21 cellular contexts compared by ENCODE assay signal in the genomic region with DNA sequence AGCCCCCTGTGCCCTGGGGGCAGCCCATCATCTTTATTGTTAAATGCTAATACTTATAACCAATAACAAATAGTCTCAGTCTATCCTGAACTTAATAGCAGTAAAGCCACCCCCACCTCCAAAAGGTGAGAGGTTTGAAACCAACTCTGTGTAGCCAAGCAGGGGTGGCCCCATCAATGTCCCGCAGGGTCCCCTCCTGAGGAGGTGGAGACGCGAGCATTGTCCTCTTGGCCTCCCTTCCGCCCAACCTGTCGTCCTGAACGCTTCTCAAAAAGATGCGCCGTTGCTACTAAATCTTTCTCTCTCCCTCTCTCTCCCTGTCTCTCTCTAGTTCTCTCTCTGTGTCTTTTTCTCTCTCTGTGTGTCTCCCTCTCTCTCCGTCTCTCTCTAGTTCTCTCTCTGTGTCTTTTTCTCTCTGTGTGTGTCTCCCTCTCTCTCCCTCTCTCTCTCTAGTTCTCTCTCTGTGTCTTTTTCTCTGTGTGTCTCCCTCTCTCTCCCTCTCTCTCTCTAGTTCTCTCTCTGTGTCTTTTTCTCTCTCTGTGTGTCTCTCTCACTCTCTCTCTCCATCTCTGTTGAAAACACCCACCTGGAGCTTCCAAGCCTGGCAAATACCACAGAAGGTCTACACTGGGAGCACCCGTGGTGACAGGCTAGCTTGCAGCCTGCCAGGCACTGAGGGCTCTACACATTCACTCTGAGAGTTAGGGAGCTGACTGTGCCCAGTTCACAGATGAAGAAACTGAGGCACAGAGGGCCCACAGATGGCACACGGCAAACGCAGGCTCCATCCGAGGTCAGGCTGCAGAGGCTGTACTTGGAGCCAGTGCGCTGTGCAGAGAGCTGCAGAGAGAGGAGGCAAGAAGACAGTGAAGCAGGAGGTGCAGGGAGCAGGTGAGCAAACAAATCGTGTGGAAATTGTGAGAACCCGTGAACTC.
"Had no signal": no experiment of that assay in that cellular context is flagged by ENCODE, and none has a peak within 500 bp of the region (broad histone marks: within the 10 kb centered on the region; RNA-seq: fewer than 3 reads in every experiment).

No MANE protein-coding gene starts in this region.

- H3K4me1 ChIP-seq: prostate gland had no signal

- H3K9me3 ChIP-seq: body of pancreas, prostate gland, uterus had no signal

- H3K27me3 Mint-ChIP-seq: activated CD4-positive, alpha-beta T cell treated with anti-CD3 and anti-CD28 coated beads, Interleukin-2, amount 10 ng/mL, durations not matched to agents 7 days and 5 days; activated naive CD8-positive, alpha-beta T cell treated with anti-CD3 and anti-CD28 coated beads, Interleukin-2, amount 50 U/mL, for 24 hours; stimulated activated naive CD8-positive, alpha-beta T cell treated with anti-CD3 and anti-CD28 coated beads, Interleukin-15, amount 100 ng/mL, for 72 hours had no signal

- H3K4me1 Mint-ChIP-seq: activated CD4-positive, alpha-beta T cell treated with anti-CD3 and anti-CD28 coated beads, Interleukin-2, amount 10 ng/mL, durations not matched to agents 7 days and 5 days; activated naive CD8-positive, alpha-beta T cell treated with anti-CD3 and anti-CD28 coated beads, Interleukin-2, amount 50 U/mL, for 24 hours; stimulated activated naive CD8-positive, alpha-beta T cell treated with anti-CD3 and anti-CD28 coated beads, Interleukin-15, amount 100 ng/mL, for 72 hours had no signal

- H3K4me3 ChIP-seq: body of pancreas, cardiac muscle cell, gastroesophageal sphincter, prostate gland, tibial artery, uterus had no signal

- FAIRE-seq: TTC549 had no signal

- H3K27ac ChIP-seq: body of pancreas, cardiac muscle cell, epithelial cell of prostate, gastroesophageal sphincter, prostate gland, uterus, WERI-Rb-1 had no signal

- DNase-seq: activated CD4-positive, alpha-beta T cell treated with anti-CD3 and anti-CD28 coated beads, Interleukin-2, amount 10 ng/mL, durations not matched to agents 7 days and 5 days; activated CD4-positive, CD25-positive, alpha-beta regulatory T cell treated with anti-CD3 and anti-CD28 coated beads, Interleukin-2, amount 50 U/mL, for 72 hours; activated CD8-positive, alpha-beta T cell treated with anti-CD3 and anti-CD28 coated beads, Interleukin-2, amount 10 ng/mL, durations not matched to agents 7 days and 5 days; activated gamma-delta T cell; activated naive CD4-positive, alpha-beta T cell treated with anti-CD3 and anti-CD28 coated beads, Interleukin-2, amount 50 U/mL, for 16 hours; activated naive CD8-positive, alpha-beta T cell treated with anti-CD3 and anti-CD28 coated beads, Interleukin-2, amount 50 U/mL, for 24 hours; body of pancreas; head of caudate nucleus; left ventricle myocardium superior; mammary epithelial cell; stimulated activated CD4-positive, alpha-beta T cell treated with anti-CD3 and anti-CD28 coated beads, Interleukin-12 subunit alpha, Interleukin-12 subunit beta, amount 100 ng/mL, for 4 hours; stimulated activated naive CD8-positive, alpha-beta T cell treated with anti-CD3 and anti-CD28 coated beads, Interleukin-15, amount 100 ng/mL, for 72 hours; uterus; WERI-Rb-1 had no signal

- H3K4me3 Mint-ChIP-seq: activated CD4-positive, alpha-beta T cell treated with anti-CD3 and anti-CD28 coated beads, Interleukin-2, amount 10 ng/mL, durations not matched to agents 7 days and 5 days; activated CD8-positive, alpha-beta T cell treated with anti-CD3 and anti-CD28 coated beads, Interleukin-2, amount 10 ng/mL, durations not matched to agents 7 days and 5 days; activated naive CD8-positive, alpha-beta T cell treated with anti-CD3 and anti-CD28 coated beads, Interleukin-2, amount 50 U/mL, for 24 hours; activated T-helper 1 cell treated with anti-CD3 and anti-CD28 coated beads, Interleukin-12 subunit alpha, Interleukin-12 subunit beta, Interleukin-2, Interleukin-4 antibody, amounts not matched to agents 30 ng/mL and 10 ng/mL and 1 ng/mL, durations not matched to agents 14 hours and 24 hours and 36 hours; stimulated activated naive CD8-positive, alpha-beta T cell treated with anti-CD3 and anti-CD28 coated beads, Interleukin-15, amount 100 ng/mL, for 72 hours had no signal

- ATAC-seq: activated CD8-positive, alpha-beta T cell treated with anti-CD3 and anti-CD28 coated beads, Interleukin-2, amount 10 ng/mL, durations not matched to agents 7 days and 5 days; activated naive CD8-positive, alpha-beta T cell treated with anti-CD3 and anti-CD28 coated beads, Interleukin-2, amount 50 U/mL, for 24 hours; body of pancreas; gastroesophageal sphincter; left ventricle myocardium superior; stimulated activated naive CD8-positive, alpha-beta T cell treated with anti-CD3 and anti-CD28 coated beads, Interleukin-15, amount 100 ng/mL, for 72 hours had no signal

- H3K27me3 ChIP-seq: body of pancreas, cardiac muscle cell, tibial artery, uterus had no signal

- H3K36me3 ChIP-seq: cardiac muscle cell, gastroesophageal sphincter, prostate gland, tibial artery, uterus, WERI-Rb-1 had no signal

- H3K27ac Mint-ChIP-seq: activated CD4-positive, alpha-beta T cell treated with anti-CD3 and anti-CD28 coated beads, Interleukin-2, amount 10 ng/mL, durations not matched to agents 7 days and 5 days; activated CD8-positive, alpha-beta T cell treated with anti-CD3 and anti-CD28 coated beads, Interleukin-2, amount 10 ng/mL, durations not matched to agents 7 days and 5 days; activated naive CD8-positive, alpha-beta T cell treated with anti-CD3 and anti-CD28 coated beads, Interleukin-2, amount 50 U/mL, for 24 hours; activated T-helper 1 cell treated with anti-CD3 and anti-CD28 coated beads, Interleukin-12 subunit alpha, Interleukin-12 subunit beta, Interleukin-2, Interleukin-4 antibody, amounts not matched to agents 30 ng/mL and 10 ng/mL and 1 ng/mL, durations not matched to agents 14 hours and 24 hours and 36 hours; stimulated activated naive CD8-positive, alpha-beta T cell treated with anti-CD3 and anti-CD28 coated beads, Interleukin-15, amount 100 ng/mL, for 72 hours had no signal

- H3K9me3 Mint-ChIP-seq: activated CD4-positive, alpha-beta T cell treated with anti-CD3 and anti-CD28 coated beads, Interleukin-2, amount 10 ng/mL, durations not matched to agents 7 days and 5 days; activated naive CD8-positive, alpha-beta T cell treated with anti-CD3 and anti-CD28 coated beads, Interleukin-2, amount 50 U/mL, for 24 hours; activated T-helper 1 cell treated with anti-CD3 and anti-CD28 coated beads, Interleukin-12 subunit alpha, Interleukin-12 subunit beta, Interleukin-2, Interleukin-4 antibody, amounts not matched to agents 30 ng/mL and 10 ng/mL and 1 ng/mL, durations not matched to agents 14 hours and 24 hours and 36 hours had no signal
